ENCODE assay signal across 1 cellular context in genomic region chr15:43105778-43106485, GRCh38.
TF ChIP-seq lines count a peak whose summit lies in the region.

Gene UBR1 (minus strand): TSS chr15:43106038. CDS start chr15:43106022, 16 bp downstream.

TF ChIP-seq in HepG2, 621 proteins besides CTCF, POLR2A, EP300 and RAD21 (continued from another document and continues in another):
- no peak for TF ChIP-seq REST (IDR thresholded peaks at IDR 0.05; ENCODE audit: borderline replicate concordance in 1 of 2, low read depth in 1 of 2, low read length in 2 of 2)
- no peak for TF ChIP-seq ZNF713 (CRISPR knock-in tag; IDR thresholded peaks at IDR 0.05)
- TF ChIP-seq MLX (CRISPR knock-in tag; IDR thresholded peaks at IDR 0.05): no peak
- TF ChIP-seq TSC22D2 (CRISPR knock-in tag; IDR thresholded peaks at IDR 0.05; ENCODE audit: borderline replicate concordance): no peak
- TF ChIP-seq GLMP (CRISPR knock-in tag; IDR thresholded peaks at IDR 0.05; ENCODE audit: borderline replicate concordance): no peak
- 0 out of 2 replicates have a peak, but pooled peaks have one; percentile 15 for TF ChIP-seq ZNF614 (CRISPR knock-in tag; IDR thresholded peaks at IDR 0.05; ENCODE audit: borderline replicate concordance)
- TF ChIP-seq DRAP1 (CRISPR knock-in tag; IDR thresholded peaks at IDR 0.05): peak; percentile 58
- no peak for TF ChIP-seq ZXDC (CRISPR knock-in tag; IDR thresholded peaks at IDR 0.05)
- 0 out of 2 replicates have a peak, but pooled peaks have one; percentile 20 for TF ChIP-seq GTF2F1 (IDR thresholded peaks at IDR 0.05; ENCODE audit: low read length)
- TF ChIP-seq YY1 (IDR thresholded peaks at IDR 0.05; ENCODE audit: insufficient read depth, insufficient replicate concordance, low read depth, low read length): peak; percentile 94
- no peak for TF ChIP-seq CERS6 (CRISPR knock-in tag; IDR thresholded peaks at IDR 0.05)
- TF ChIP-seq HMG20A (CRISPR knock-in tag; IDR thresholded peaks at IDR 0.05; ENCODE audit: borderline replicate concordance): no peak
- TF ChIP-seq ZNF382 (CRISPR knock-in tag; IDR thresholded peaks at IDR 0.05; ENCODE audit: borderline replicate concordance): no peak
- peak; percentile 54; the same call in 1 of the 2 replicates for TF ChIP-seq ZFP82 (CRISPR knock-in tag; IDR thresholded peaks at IDR 0.05; ENCODE audit: borderline replicate concordance)
- TF ChIP-seq ZNF605 (CRISPR knock-in tag; IDR thresholded peaks at IDR 0.05): peak; percentile 72
- TF ChIP-seq CHCHD3 (CRISPR knock-in tag; IDR thresholded peaks at IDR 0.05): no peak
- TF ChIP-seq MED13 (CRISPR knock-in tag; IDR thresholded peaks at IDR 0.05): no peak
- no peak for TF ChIP-seq HNF4G (IDR thresholded peaks at IDR 0.05; ENCODE audit: borderline replicate concordance, low read depth, low read length)
- no peak for TF ChIP-seq HNF4G (CRISPR knock-in tag; IDR thresholded peaks at IDR 0.05; ENCODE audit: borderline replicate concordance, low read depth)
- peak; percentile 88; the same call in 1 of the 2 replicates for TF ChIP-seq ELF4 (CRISPR knock-in tag; IDR thresholded peaks at IDR 0.05; ENCODE audit: borderline replicate concordance)
- no peak for TF ChIP-seq ZSCAN29 (CRISPR knock-in tag; conservative IDR thresholded peaks at IDR 0.05)
- no peak for TF ChIP-seq SATB2 (CRISPR knock-in tag; IDR thresholded peaks at IDR 0.05)
- TF ChIP-seq SPEN (CRISPR knock-in tag; IDR thresholded peaks at IDR 0.05; ENCODE audit: low read depth): peak; percentile 55; the same call in 1 of the 2 replicates
- no peak for TF ChIP-seq MIER2 (CRISPR knock-in tag; IDR thresholded peaks at IDR 0.05)
- TF ChIP-seq RFXANK (CRISPR knock-in tag; IDR thresholded peaks at IDR 0.05): 0 out of 2 replicates have a peak, but pooled peaks have one; percentile 53
- TF ChIP-seq ZNF512 (CRISPR knock-in tag; IDR thresholded peaks at IDR 0.05): no peak
- TF ChIP-seq MTF1 (CRISPR knock-in tag; IDR thresholded peaks at IDR 0.05): no peak
- TF ChIP-seq MYPOP (CRISPR knock-in tag; IDR thresholded peaks at IDR 0.05): no peak
- no peak for TF ChIP-seq CENPT (CRISPR knock-in tag; IDR thresholded peaks at IDR 0.05; ENCODE audit: low read depth)
- peak; percentile 76; the same call in 1 of the 2 replicates for TF ChIP-seq TAF1 (CRISPR knock-in tag; IDR thresholded peaks at IDR 0.05)
- TF ChIP-seq ZNF33B (CRISPR knock-in tag; IDR thresholded peaks at IDR 0.05): no peak
- TF ChIP-seq BCL3 (CRISPR knock-in tag; IDR thresholded peaks at IDR 0.05): peak; percentile 27; the same call in 1 of the 2 replicates
- no peak for TF ChIP-seq CAMTA2 (CRISPR knock-in tag; IDR thresholded peaks at IDR 0.05; ENCODE audit: borderline replicate concordance)
- no peak for TF ChIP-seq SIX4 (CRISPR knock-in tag; IDR thresholded peaks at IDR 0.05)
- TF ChIP-seq ZMYM4 (CRISPR knock-in tag; IDR thresholded peaks at IDR 0.05): peak; percentile 76
- no peak for TF ChIP-seq PRPF4 (IDR thresholded peaks at IDR 0.05; ENCODE audit: low read depth, low read length, poor library complexity, severe bottlenecking)
- TF ChIP-seq HBP1 (CRISPR knock-in tag; IDR thresholded peaks at IDR 0.05; ENCODE audit: low read depth): no peak
- no peak for TF ChIP-seq ZNF230 (CRISPR knock-in tag; IDR thresholded peaks at IDR 0.05)
- no peak for TF ChIP-seq ZUFSP (CRISPR knock-in tag; IDR thresholded peaks at IDR 0.05; ENCODE audit: borderline replicate concordance)
- TF ChIP-seq ZZZ3 (CRISPR knock-in tag; IDR thresholded peaks at IDR 0.05; ENCODE audit: borderline replicate concordance): no peak
- no peak for TF ChIP-seq ZNF703 (CRISPR knock-in tag; IDR thresholded peaks at IDR 0.05; ENCODE audit: borderline replicate concordance)
- TF ChIP-seq FOXM1 (CRISPR knock-in tag; IDR thresholded peaks at IDR 0.05): no peak
- TF ChIP-seq ZNF17 (CRISPR knock-in tag; IDR thresholded peaks at IDR 0.05): no peak
- TF ChIP-seq HNF4A (CRISPR knock-in tag; IDR thresholded peaks at IDR 0.05): no peak
- no peak for TF ChIP-seq ZNF570 (CRISPR knock-in tag; IDR thresholded peaks at IDR 0.05; ENCODE audit: borderline replicate concordance)
